ENCODE assay signal across 9 cellular contexts in the genomic region with DNA sequence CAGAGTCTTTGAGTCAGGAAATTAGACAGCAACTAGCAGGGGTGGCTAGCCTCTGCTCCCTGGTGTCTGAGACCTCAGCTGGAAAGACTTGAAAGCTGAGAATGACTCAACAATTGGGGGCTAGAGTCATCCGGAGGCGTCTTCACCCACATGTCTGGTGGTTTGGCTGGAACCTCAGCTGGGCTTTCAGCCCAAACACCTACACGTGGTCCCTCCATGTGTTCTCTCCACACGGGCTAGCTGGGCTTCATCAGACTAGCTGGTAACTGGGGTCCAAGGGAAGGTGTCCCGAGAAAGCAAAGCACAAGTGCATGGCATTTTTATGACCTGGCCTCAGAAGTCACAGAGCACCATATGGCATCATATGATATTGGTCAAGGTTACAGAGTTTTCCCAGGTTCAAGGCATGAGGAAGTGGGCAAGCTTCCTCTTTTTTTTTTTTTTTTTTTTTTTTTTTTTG. TPM values are rescaled to one million over a fixed set of nuclear protein-coding genes. Genes with fewer than 3 reads are reported as not detected.
A peak's percentile ranks its signal among the peaks of the same experiment; 100 is the strongest.
DNase-seq lines count a peak whose midpoint lies in the region; ATAC-seq and TF ChIP-seq lines count a peak whose summit lies in the region.
"Had no signal": no experiment of that assay in that cellular context is flagged by ENCODE, and none has a peak within 500 bp of the region (broad histone marks: within the 10 kb centered on the region; RNA-seq: fewer than 3 reads in every experiment).

No MANE protein-coding gene starts in this region.

- H3K27ac ChIP-seq in AG04450 (ENCODE audit: low read depth, low read length): peak overlapping the region; percentile 57

- peaks cover 38% of the 10 kb centered on the region for H3K36me3 Mint-ChIP-seq in WTC11

- peak; percentile 87 for DNase-seq in AG04450 (ENCODE audit: low read depth, low spot score)
- peak; percentile 72 for DNase-seq in UCSD-AML1 (lab: John Stamatoyannopoulos, UW; ENCODE audit: unreplicated experiment)
- DNase-seq in fibroblast of villous mesenchyme (ENCODE audit: low read depth): peak; percentile 66
- peak; percentile 58 to 79 for DNase-seq in stimulated activated naive CD8-positive, alpha-beta T cell treated with anti-CD3 and anti-CD28 coated beads, Interleukin-15, amount 100 ng/mL, for 72 hours
- DNase-seq in NCI-H524 (lab: John Stamatoyannopoulos, UW): no peak
- no peak for DNase-seq in WTC11 (ENCODE audit: low spot score)

- H3K4me3 ChIP-seq in AG04450 (ENCODE audit: low read depth, low read length): no peak overlapping the region
- no peak overlapping the region for H3K4me3 ChIP-seq in fibroblast of villous mesenchyme (ENCODE audit: low read depth, low read length)

- ATAC-seq in GM19324 (IDR thresholded peaks at IDR 0.05; ENCODE audit: low FRiP score, unreplicated experiment) (peak; percentile 69), HG03175 (IDR thresholded peaks at IDR 0.05; ENCODE audit: unreplicated experiment) (peak; percentile 88), WTC11 (no peak)
- ATAC-seq in stimulated activated naive CD8-positive, alpha-beta T cell treated with anti-CD3 and anti-CD28 coated beads, Interleukin-15, amount 100 ng/mL, for 72 hours: peak; percentile 98

- H3K9me3 Mint-ChIP-seq in stimulated activated naive CD8-positive, alpha-beta T cell treated with anti-CD3 and anti-CD28 coated beads, Interleukin-15, amount 100 ng/mL, for 72 hours: peaks cover 9 to 25% of the 10 kb centered on the region in 2 donors
- peaks cover 46% of the 10 kb centered on the region for H3K9me3 Mint-ChIP-seq in WTC11

- no peaks in the 10 kb centered on the region for H3K27me3 ChIP-seq in AG04450 (ENCODE audit: control insufficient read depth, insufficient read depth, low read length)

- TF ChIP-seq CTCF in AG04450 (IDR thresholded peaks at IDR 0.05; ENCODE audit: low read depth, low read length) (no peak), fibroblast of villous mesenchyme (IDR thresholded peaks at IDR 0.05; ENCODE audit: insufficient read depth, low read depth, low read length) (no peak), WTC11 (IDR thresholded peaks at IDR 0.05) (no peak)

- H3K4me1 Mint-ChIP-seq in stimulated activated naive CD8-positive, alpha-beta T cell treated with anti-CD3 and anti-CD28 coated beads, Interleukin-15, amount 100 ng/mL, for 72 hours: peaks cover 17% of the 10 kb centered on the region
- no peaks in the 10 kb centered on the region for H3K4me1 Mint-ChIP-seq in WTC11
- H3K4me1 Mint-ChIP-seq: brain had no signal

- POLR2A ChIA-PET in AG04450 (lab: Yijun Ruan, JAX): interaction anchor here (0.6 to 1.0 kb wide), 3 partner anchors 20 to 109 kb away, joined by 3 read pairs; partner anchors contain the start of gene ABHD2
- POLR2A ChIA-PET in WTC11 (lab: Charles Lee): interaction anchor here (0.6 kb wide), 1 partner anchor 1519 kb away, joined by 6 read pairs; no protein-coding TSS in a partner anchor

- H3K27me3 Mint-ChIP-seq in stimulated activated naive CD8-positive, alpha-beta T cell treated with anti-CD3 and anti-CD28 coated beads, Interleukin-15, amount 100 ng/mL, for 72 hours: no peaks in the 10 kb centered on the region
- H3K27me3 Mint-ChIP-seq in WTC11 (ENCODE audit: low read depth): peaks cover 2% of the 10 kb centered on the region; the same call in 1 of the 2 replicates

- peak overlapping the region; percentile 73 to 83 for H3K27ac Mint-ChIP-seq in stimulated activated naive CD8-positive, alpha-beta T cell treated with anti-CD3 and anti-CD28 coated beads, Interleukin-15, amount 100 ng/mL, for 72 hours
- H3K27ac Mint-ChIP-seq in WTC11: no peak overlapping the region

- H3K9me3 ChIP-seq in AG04450 (ENCODE audit: control insufficient read depth, insufficient read depth, low read length): peaks cover 32% of the 10 kb centered on the region

- H3K4me3 Mint-ChIP-seq in stimulated activated naive CD8-positive, alpha-beta T cell treated with anti-CD3 and anti-CD28 coated beads, Interleukin-15, amount 100 ng/mL, for 72 hours: peak overlapping the region; percentile 15 to 51
- H3K4me3 Mint-ChIP-seq in WTC11: no peak overlapping the region
- H3K4me3 Mint-ChIP-seq: brain had no signal

- CTCF ChIA-PET in AG04450 (lab: Charles Lee) (interaction anchor here (0.6 to 1.6 kb wide), 4 partner anchors 11 to 109 kb away, joined by 3 to 15 read pairs (median 3); no protein-coding TSS in a partner anchor), WTC11 (lab: Charles Lee) (interaction anchor here (1.3 kb wide), 1 partner anchor 61 kb away, joined by 4 read pairs; no protein-coding TSS in a partner anchor)

TF ChIP-seq in WTC11, 78 proteins besides CTCF, POLR2A, EP300 and RAD21:
- TF ChIP-seq ZNF423 (CRISPR knock-in tag; IDR thresholded peaks at IDR 0.05): no peak
- TF ChIP-seq ZNF532 (CRISPR knock-in tag; IDR thresholded peaks at IDR 0.05; ENCODE audit: borderline replicate concordance): no peak
- no peak for TF ChIP-seq RORB (CRISPR knock-in tag; IDR thresholded peaks at IDR 0.05)
- TF ChIP-seq NR3C1 (CRISPR knock-in tag; conservative IDR thresholded peaks at IDR 0.05; ENCODE audit: low read depth): no peak
- no peak for TF ChIP-seq FOXP1 (CRISPR knock-in tag; IDR thresholded peaks at IDR 0.05; ENCODE audit: borderline replicate concordance)
- TF ChIP-seq FOXK1 (CRISPR knock-in tag; IDR thresholded peaks at IDR 0.05): no peak
TF ChIP-seq in WTC11: peak in this region for 0.

RNA-seq across cellular contexts. Expression of gene ABHD2, which starts 19.9 kb away (rescaled TPM):
- 51.5 and 60.1 TPM in 2 replicates for polyA plus RNA-seq in AG04450 (2011; rRNA removed)
- polyA minus RNA-seq in AG04450 (2011; rRNA and poly(A)+ RNA removed): 153 and 175 TPM in 2 replicates
- total RNA-seq in fibroblast of villous mesenchyme: 41.2 and 43.6 TPM in 2 replicates
- 26.2 to 29.7 TPM (median 29.5 TPM) in 3 replicates for total RNA-seq in WTC11 (2021)

Comparison
In these comparisons a context has a peak if more than half of its experiments do, and no peak if none do; other contexts are left out.
1. DNase-seq: peak in AG04450 (single experiment), UCSD-AML1 (single experiment), fibroblast of villous mesenchyme (single experiment) and stimulated activated naive CD8-positive, alpha-beta T cell treated with anti-CD3 and anti-CD28 coated beads, Interleukin-15, amount 100 ng/mL, for 72 hours (2 of 2); none in NCI-H524 (0 of 2) and WTC11 (single experiment).